2 cellular contexts compared by ENCODE assay signal in genomic region chr12:110055375-110056352, GRCh38.
TF ChIP-seq lines count a peak whose summit lies in the region.

No MANE protein-coding gene starts in this region.

TF ChIP-seq in HEK293, 187 proteins besides CTCF, POLR2A, EP300 and RAD21:
- TF ChIP-seq, protein P1, sequence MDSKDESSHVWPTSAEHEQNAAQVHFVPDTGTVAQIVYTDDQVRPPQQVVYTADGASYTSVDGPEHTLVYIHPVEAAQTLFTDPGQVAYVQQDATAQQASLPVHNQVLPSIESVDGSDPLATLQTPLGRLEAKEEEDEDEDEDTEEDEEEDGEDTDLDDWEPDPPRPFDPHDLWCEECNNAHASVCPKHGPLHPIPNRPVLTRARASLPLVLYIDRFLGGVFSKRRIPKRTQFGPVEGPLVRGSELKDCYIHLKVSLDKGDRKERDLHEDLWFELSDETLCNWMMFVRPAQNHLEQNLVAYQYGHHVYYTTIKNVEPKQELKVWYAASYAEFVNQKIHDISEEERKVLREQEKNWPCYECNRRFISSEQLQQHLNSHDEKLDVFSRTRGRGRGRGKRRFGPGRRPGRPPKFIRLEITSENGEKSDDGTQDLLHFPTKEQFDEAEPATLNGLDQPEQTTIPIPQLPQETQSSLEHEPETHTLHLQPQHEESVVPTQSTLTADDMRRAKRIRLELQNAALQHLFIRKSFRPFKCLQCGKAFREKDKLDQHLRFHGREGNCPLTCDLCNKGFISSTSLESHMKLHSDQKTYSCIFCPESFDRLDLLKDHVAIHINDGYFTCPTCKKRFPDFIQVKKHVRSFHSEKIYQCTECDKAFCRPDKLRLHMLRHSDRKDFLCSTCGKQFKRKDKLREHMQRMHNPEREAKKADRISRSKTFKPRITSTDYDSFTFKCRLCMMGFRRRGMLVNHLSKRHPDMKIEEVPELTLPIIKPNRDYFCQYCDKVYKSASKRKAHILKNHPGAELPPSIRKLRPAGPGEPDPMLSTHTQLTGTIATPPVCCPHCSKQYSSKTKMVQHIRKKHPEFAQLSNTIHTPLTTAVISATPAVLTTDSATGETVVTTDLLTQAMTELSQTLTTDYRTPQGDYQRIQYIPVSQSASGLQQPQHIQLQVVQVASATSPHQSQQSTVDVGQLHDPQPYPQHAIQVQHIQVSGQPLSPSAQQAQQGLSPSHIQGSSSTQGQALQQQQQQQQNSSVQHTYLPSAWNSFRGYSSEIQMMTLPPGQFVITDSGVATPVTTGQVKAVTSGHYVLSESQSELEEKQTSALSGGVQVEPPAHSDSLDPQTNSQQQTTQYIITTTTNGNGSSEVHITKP (tag by site-specific recombination; IDR thresholded peaks at IDR 0.05): peak; percentile 54; the same call in 1 of the 2 replicates
- TF ChIP-seq ZFHX2 (tag by site-specific recombination; conservative IDR thresholded peaks at IDR 0.05) (peak; percentile 56), ZNF394 (tag by site-specific recombination; IDR thresholded peaks at IDR 0.05; ENCODE audit: borderline replicate concordance) (peak; percentile 45; the same call in 1 of the 2 replicates), ZNF121 (tag by site-specific recombination; IDR thresholded peaks at IDR 0.05) (peak; percentile 74; the same call in 1 of the 2 replicates), ZNF664 (tag by site-specific recombination; IDR thresholded peaks at IDR 0.05) (peak; percentile 33; the same call in 1 of the 2 replicates), WT1 (tag by site-specific recombination; IDR thresholded peaks at IDR 0.05) (0 out of 2 replicates have a peak, but pooled peaks have one; percentile 16), ZBTB48 (tag by site-specific recombination; IDR thresholded peaks at IDR 0.05) (peak; percentile 44), ZNF600 (tag by site-specific recombination; IDR thresholded peaks at IDR 0.05) (peak; percentile 78), ZBTB17 (tag by site-specific recombination; IDR thresholded peaks at IDR 0.05) (peak; percentile 84), GLIS1 (tag by site-specific recombination; IDR thresholded peaks at IDR 0.05) (peak; percentile 23; the same call in 1 of the 2 replicates), ZNF629 (tag by site-specific recombination; IDR thresholded peaks at IDR 0.05) (peak; percentile 52; the same call in 1 of the 2 replicates), ZNF335 (tag by site-specific recombination; conservative IDR thresholded peaks at IDR 0.05) (peak; percentile 44; the same call in 1 of the 2 replicates), SP7 (tag by site-specific recombination; IDR thresholded peaks at IDR 0.05) (peak; percentile 39), EGR2 (tag by site-specific recombination; IDR thresholded peaks at IDR 0.05; ENCODE audit: low read depth) (peak; percentile 16; the same call in 1 of the 2 replicates), ZNF362 (tag by site-specific recombination; IDR thresholded peaks at IDR 0.05) (peak; percentile 48; the same call in 1 of the 2 replicates), ZNF366 (tag by site-specific recombination; conservative IDR thresholded peaks at IDR 0.05) (peak; percentile 25), ZNF10 (tag by site-specific recombination; IDR thresholded peaks at IDR 0.05) (peak; percentile 34; the same call in 1 of the 2 replicates), INSM2 (tag by site-specific recombination; IDR thresholded peaks at IDR 0.05) (peak; percentile 40; the same call in 1 of the 2 replicates)
- TF ChIP-seq, protein P2, sequence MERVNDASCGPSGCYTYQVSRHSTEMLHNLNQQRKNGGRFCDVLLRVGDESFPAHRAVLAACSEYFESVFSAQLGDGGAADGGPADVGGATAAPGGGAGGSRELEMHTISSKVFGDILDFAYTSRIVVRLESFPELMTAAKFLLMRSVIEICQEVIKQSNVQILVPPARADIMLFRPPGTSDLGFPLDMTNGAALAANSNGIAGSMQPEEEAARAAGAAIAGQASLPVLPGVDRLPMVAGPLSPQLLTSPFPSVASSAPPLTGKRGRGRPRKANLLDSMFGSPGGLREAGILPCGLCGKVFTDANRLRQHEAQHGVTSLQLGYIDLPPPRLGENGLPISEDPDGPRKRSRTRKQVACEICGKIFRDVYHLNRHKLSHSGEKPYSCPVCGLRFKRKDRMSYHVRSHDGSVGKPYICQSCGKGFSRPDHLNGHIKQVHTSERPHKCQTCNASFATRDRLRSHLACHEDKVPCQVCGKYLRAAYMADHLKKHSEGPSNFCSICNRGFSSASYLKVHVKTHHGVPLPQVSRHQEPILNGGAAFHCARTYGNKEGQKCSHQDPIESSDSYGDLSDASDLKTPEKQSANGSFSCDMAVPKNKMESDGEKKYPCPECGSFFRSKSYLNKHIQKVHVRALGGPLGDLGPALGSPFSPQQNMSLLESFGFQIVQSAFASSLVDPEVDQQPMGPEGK (tag by site-specific recombination; IDR thresholded peaks at IDR 0.05): peak; percentile 38; the same call in 1 of the 2 replicates

TF ChIP-seq in H1, 55 proteins besides CTCF, POLR2A, EP300 and RAD21:
- peak; percentile 37; the same call in 1 of the 2 replicates for TF ChIP-seq BACH1 (IDR thresholded peaks at IDR 0.05; ENCODE audit: low read length)
